ENCODE assay signal across 8 cellular contexts in genomic region chr13:50911051-50911690, GRCh38. TPM values are rescaled to one million over a fixed set of nuclear protein-coding genes. Genes with fewer than 3 reads are reported as not detected.
DNase-seq lines count a peak whose midpoint lies in the region; ATAC-seq and TF ChIP-seq lines count a peak whose summit lies in the region.

No MANE protein-coding gene starts in this region.

- ATAC-seq in stimulated activated naive CD8-positive, alpha-beta T cell treated with anti-CD3 and anti-CD28 coated beads, Interleukin-15, Interleukin-2, amounts not matched to agents 100 U/mL and 50 U/mL, for 24 hours, result no peak
- ATAC-seq in SK-N-SH treated with all-trans-retinoic acid at 6 μM for 48 hours, result peak; percentile 7; the same call in 2 of the 3 replicates
- ATAC-seq in GM21367 (IDR thresholded peaks at IDR 0.05; ENCODE audit: unreplicated experiment), result no peak

- peak overlapping the region; percentile 96 for H3K4me3 Mint-ChIP-seq in stimulated activated naive CD8-positive, alpha-beta T cell treated with anti-CD3 and anti-CD28 coated beads, Interleukin-15, Interleukin-2, amounts not matched to agents 100 ng/mL and 50 ng/mL, for 24 hours

- H3K4me1 Mint-ChIP-seq in stimulated activated naive CD8-positive, alpha-beta T cell treated with anti-CD3 and anti-CD28 coated beads, Interleukin-15, Interleukin-2, amounts not matched to agents 100 ng/mL and 50 ng/mL, for 24 hours (ENCODE audit: low read depth), result peaks cover 58% of the 10 kb centered on the region

- no peaks in the 10 kb centered on the region for H3K27me3 Mint-ChIP-seq in stimulated activated naive CD8-positive, alpha-beta T cell treated with anti-CD3 and anti-CD28 coated beads, Interleukin-15, Interleukin-2, amounts not matched to agents 100 ng/mL and 50 ng/mL, for 24 hours

- TF ChIP-seq CTCF in esophagus squamous epithelium (IDR thresholded peaks at IDR 0.05), result no peak

- no peak for DNase-seq in stimulated activated naive CD8-positive, alpha-beta T cell treated with anti-CD3 and anti-CD28 coated beads, Interleukin-15, Interleukin-2, amounts not matched to agents 100 U/mL and 50 U/mL, for 24 hours
- DNase-seq in esophagus squamous epithelium (lab: John Stamatoyannopoulos, UW) (no peak), OCI-M2 (lab: John Stamatoyannopoulos, UW; ENCODE audit: unreplicated experiment) (no peak), NCI-H1105 (lab: John Stamatoyannopoulos, UW) (no peak)

- peaks cover 3% of the 10 kb centered on the region for H3K36me3 Mint-ChIP-seq in stimulated activated naive CD8-positive, alpha-beta T cell treated with anti-CD3 and anti-CD28 coated beads, Interleukin-15, Interleukin-2, amounts not matched to agents 100 ng/mL and 50 ng/mL, for 24 hours (ENCODE audit: low read depth)

- H3K9me3 Mint-ChIP-seq in stimulated activated naive CD8-positive, alpha-beta T cell treated with anti-CD3 and anti-CD28 coated beads, Interleukin-15, Interleukin-2, amounts not matched to agents 100 ng/mL and 50 ng/mL, for 24 hours, result no peaks in the 10 kb centered on the region

- intact Hi-C loops in esophagus squamous epithelium (cut with DNase I), result loop anchor here (5.0 to 10.0 kb wide), 2 partner anchors 826 to 934 kb away; no protein-coding TSS in a partner anchor

- peaks cover 13 to 51% (median 16%) of the 10 kb centered on the region in 3 donors for H3K4me1 ChIP-seq in esophagus squamous epithelium

- H3K27ac ChIP-seq in esophagus squamous epithelium (peak overlapping the region in 3 of 4 donors; percentile 91 to 95 (median 92)), skin epidermis (peak overlapping the region in 17 of 21 experiments; percentile 2 to 99 (median 95))

- peak overlapping the region; percentile 97 for H3K27ac Mint-ChIP-seq in stimulated activated naive CD8-positive, alpha-beta T cell treated with anti-CD3 and anti-CD28 coated beads, Interleukin-15, Interleukin-2, amounts not matched to agents 100 ng/mL and 50 ng/mL, for 24 hours

- H3K27me3 ChIP-seq in esophagus squamous epithelium, result no peaks in the 10 kb centered on the region

- no peaks in the 10 kb centered on the region for H3K9me3 ChIP-seq in esophagus squamous epithelium

- no peaks in the 10 kb centered on the region for H3K36me3 ChIP-seq in esophagus squamous epithelium

- TF ChIP-seq POLR2A in esophagus squamous epithelium (IDR thresholded peaks at IDR 0.05), result no peak

- WGBS in esophagus squamous epithelium, 2 donors, result 40 to 60% methylated on average over 6 of the region's 6 CpGs

- H3K4me3 ChIP-seq in esophagus squamous epithelium (peak overlapping the region in 3 of 4 donors; percentile 80 to 92 (median 90)), skin epidermis (peak overlapping the region; percentile 63 to 87 (median 79))

TF ChIP-seq in SK-N-SH treated with all-trans-retinoic acid at 6 μM for 48 hours, 23 proteins besides CTCF, POLR2A, EP300 and RAD21:
- TF ChIP-seq OSR1 (CRISPR knock-in tag; IDR thresholded peaks at IDR 0.05) (no peak), POU6F1 (CRISPR knock-in tag; IDR thresholded peaks at IDR 0.05; ENCODE audit: borderline replicate concordance, low read depth) (no peak), TOX (CRISPR knock-in tag; IDR thresholded peaks at IDR 0.05; ENCODE audit: borderline replicate concordance) (no peak), ZNF70 (CRISPR knock-in tag; IDR thresholded peaks at IDR 0.05) (no peak), SNAI2 (CRISPR knock-in tag; IDR thresholded peaks at IDR 0.05) (no peak), ZNF565 (CRISPR knock-in tag; conservative IDR thresholded peaks at IDR 0.05; ENCODE audit: low read depth) (no peak), PATZ1 (CRISPR knock-in tag; IDR thresholded peaks at IDR 0.05; ENCODE audit: borderline replicate concordance) (no peak), RARB (CRISPR knock-in tag; IDR thresholded peaks at IDR 0.05) (no peak), ARNTL (CRISPR knock-in tag; IDR thresholded peaks at IDR 0.05; ENCODE audit: borderline replicate concordance, low read depth) (no peak), BACH2 (CRISPR knock-in tag; IDR thresholded peaks at IDR 0.05; ENCODE audit: borderline replicate concordance) (no peak)

RNA-seq across cellular contexts. Expression of gene RNASEH2B, which starts 1.6 kb away (rescaled TPM):
- total RNA-seq in esophagus squamous epithelium, result 10 to 100 TPM; 11.1 to 45.0 (median 31.8) TPM
